In the genomic region with DNA sequence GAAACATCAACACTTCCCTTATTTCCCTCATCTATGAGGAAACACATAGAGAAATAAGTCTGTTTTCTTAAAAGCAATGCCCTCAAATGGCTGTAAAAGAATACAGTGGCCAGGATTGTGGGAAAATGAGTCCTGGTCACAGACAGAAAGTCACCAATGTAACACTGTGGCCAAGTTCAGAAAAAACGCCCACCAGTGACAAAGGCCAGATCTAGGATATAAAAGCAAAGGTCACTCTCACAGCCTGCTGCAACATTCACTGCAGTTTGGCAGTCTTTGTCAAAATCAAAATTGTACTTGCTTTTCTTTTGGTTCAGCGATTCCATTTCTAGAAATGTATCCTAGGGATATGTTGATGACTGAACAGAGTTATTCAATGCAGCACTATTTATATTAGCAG, we compare ENCODE assay signal across 12 cellular contexts. TPM values are rescaled to one million over a fixed set of nuclear protein-coding genes. Genes with fewer than 3 reads are reported as not detected.
"Had no signal": no experiment of that assay in that cellular context is flagged by ENCODE, and none has a peak within 500 bp of the region (broad histone marks: within the 10 kb centered on the region; RNA-seq: fewer than 3 reads in every experiment).

No MANE protein-coding gene starts in this region.

- H3K9ac ChIP-seq: GM23248 had no signal

- H3K9me3 Mint-ChIP-seq: GM23338, H9, HFFc6 had no signal

- H3K27ac Mint-ChIP-seq: GM23338, HFFc6 had no signal

- H3K27ac ChIP-seq: GM23248 had no signal

- ATAC-seq: GM23338, HCT116 had no signal

- H3K9me3 ChIP-seq: HAP-1 had no signal

- DNase-seq: GM23248, GOT3, H7, H9, HCEC 1CT, HFFc6 had no signal

- FAIRE-seq: H1, H54 had no signal

- H3K4me3 Mint-ChIP-seq: GM23338, H9, HFFc6 had no signal

- H3K36me3 ChIP-seq: HAP-1 had no signal

- H3K4me2 ChIP-seq: GM23338 had no signal

- H2AFZ ChIP-seq: GM23248, GM23338 had no signal

- H3K4me1 Mint-ChIP-seq: GM23338, H9 had no signal

- H3K4me3 ChIP-seq: GM23248, GM23338, HAP-1 had no signal

- H3K4me1 ChIP-seq: HAP-1 had no signal

RNA-seq across cellular contexts. Expression of gene TSSK1B, which starts 30.5 kb away (rescaled TPM):
- total RNA-seq: GM23248, H1, H4, H7, HFFc6 had no signal
- polyA plus RNA-seq: GM23248, GM23338 had no signal
